7 cellular contexts compared by ENCODE assay signal in genomic region chr17:39687546-39688474, GRCh38.
A peak's percentile ranks its signal among the peaks of the same experiment; 100 is the strongest.
DNase-seq lines count a peak whose midpoint lies in the region; ATAC-seq and TF ChIP-seq lines count a peak whose summit lies in the region.

TSS of gene PGAP3 (minus strand) at chr17:39688057. CDS start at chr17:39688014, 43 bp downstream.

- DNase-seq in NCI-H1930 (lab: John Stamatoyannopoulos, UW) = peak; percentile 85 to 91
- peak; percentile 71 for DNase-seq in T-helper 9 cell
- peak; percentile 95 for DNase-seq in astrocyte of the hippocampus (ENCODE audit: low read depth, low spot score)
- DNase-seq in hypothalamus (lab: John Stamatoyannopoulos, UW) = peak in 50 of 51 donors; percentile 49 to 97 (median 77)
- peak; percentile 52 for DNase-seq in retinal pigment epithelial cell (ENCODE audit: low read depth)

- ATAC-seq in GM18508 (IDR thresholded peaks at IDR 0.05; ENCODE audit: insufficient read depth, unreplicated experiment) (peak; percentile 71), HG02973 (IDR thresholded peaks at IDR 0.05; ENCODE audit: unreplicated experiment) (peak; percentile 82)

- peak within 1 kb of the TSS; percentile 73 for H3K4me3 ChIP-seq in retinal pigment epithelial cell (ENCODE audit: low read length)

- TF ChIP-seq CTCF in retinal pigment epithelial cell (conservative IDR thresholded peaks at IDR 0.05; ENCODE audit: low read depth, low read length) = no peak

Comparison
In these comparisons a context has a peak if more than half of its experiments do, and no peak if none do; other contexts are left out.
1. Peak in every context shown above with its lines: DNase-seq, ATAC-seq and H3K4me3 ChIP-seq.